Comparison of ENCODE assay signal across 1 cellular context in the genomic region with DNA sequence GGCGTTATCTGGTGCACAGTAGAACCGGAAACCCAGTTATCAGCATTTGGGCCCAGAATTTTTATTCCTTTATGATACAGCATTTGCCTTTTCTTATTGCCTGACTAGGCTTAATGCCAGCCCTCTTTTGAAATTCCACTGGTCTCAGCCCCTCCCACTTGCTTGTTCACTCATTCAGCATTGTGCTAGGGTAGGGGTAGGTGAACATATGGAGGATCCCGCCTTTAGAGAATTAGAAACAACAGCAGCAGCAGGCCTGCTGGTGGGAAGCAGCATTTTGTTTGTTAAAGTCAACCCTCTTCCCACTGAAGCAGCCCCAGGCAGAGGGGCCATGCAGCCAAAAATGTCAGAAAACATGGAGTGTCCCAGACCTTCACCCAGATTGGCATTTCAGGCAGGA.
TF ChIP-seq lines count a peak whose summit lies in the region.

No MANE protein-coding gene starts in this region.

TF ChIP-seq in GM23338, 12 proteins besides CTCF, POLR2A, EP300 and RAD21 (continued from another document):
- TF ChIP-seq, protein P1, sequence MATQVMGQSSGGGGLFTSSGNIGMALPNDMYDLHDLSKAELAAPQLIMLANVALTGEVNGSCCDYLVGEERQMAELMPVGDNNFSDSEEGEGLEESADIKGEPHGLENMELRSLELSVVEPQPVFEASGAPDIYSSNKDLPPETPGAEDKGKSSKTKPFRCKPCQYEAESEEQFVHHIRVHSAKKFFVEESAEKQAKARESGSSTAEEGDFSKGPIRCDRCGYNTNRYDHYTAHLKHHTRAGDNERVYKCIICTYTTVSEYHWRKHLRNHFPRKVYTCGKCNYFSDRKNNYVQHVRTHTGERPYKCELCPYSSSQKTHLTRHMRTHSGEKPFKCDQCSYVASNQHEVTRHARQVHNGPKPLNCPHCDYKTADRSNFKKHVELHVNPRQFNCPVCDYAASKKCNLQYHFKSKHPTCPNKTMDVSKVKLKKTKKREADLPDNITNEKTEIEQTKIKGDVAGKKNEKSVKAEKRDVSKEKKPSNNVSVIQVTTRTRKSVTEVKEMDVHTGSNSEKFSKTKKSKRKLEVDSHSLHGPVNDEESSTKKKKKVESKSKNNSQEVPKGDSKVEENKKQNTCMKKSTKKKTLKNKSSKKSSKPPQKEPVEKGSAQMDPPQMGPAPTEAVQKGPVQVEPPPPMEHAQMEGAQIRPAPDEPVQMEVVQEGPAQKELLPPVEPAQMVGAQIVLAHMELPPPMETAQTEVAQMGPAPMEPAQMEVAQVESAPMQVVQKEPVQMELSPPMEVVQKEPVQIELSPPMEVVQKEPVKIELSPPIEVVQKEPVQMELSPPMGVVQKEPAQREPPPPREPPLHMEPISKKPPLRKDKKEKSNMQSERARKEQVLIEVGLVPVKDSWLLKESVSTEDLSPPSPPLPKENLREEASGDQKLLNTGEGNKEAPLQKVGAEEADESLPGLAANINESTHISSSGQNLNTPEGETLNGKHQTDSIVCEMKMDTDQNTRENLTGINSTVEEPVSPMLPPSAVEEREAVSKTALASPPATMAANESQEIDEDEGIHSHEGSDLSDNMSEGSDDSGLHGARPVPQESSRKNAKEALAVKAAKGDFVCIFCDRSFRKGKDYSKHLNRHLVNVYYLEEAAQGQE (IDR thresholded peaks at IDR 0.05; ENCODE audit: unreplicated experiment): no peak
- no peak for TF ChIP-seq CREB1 (CRISPR knock-in tag; IDR thresholded peaks at IDR 0.05; ENCODE audit: low read depth)
- no peak for TF ChIP-seq NANOG (IDR thresholded peaks at IDR 0.05; ENCODE audit: borderline replicate concordance)
- TF ChIP-seq, protein P2, sequence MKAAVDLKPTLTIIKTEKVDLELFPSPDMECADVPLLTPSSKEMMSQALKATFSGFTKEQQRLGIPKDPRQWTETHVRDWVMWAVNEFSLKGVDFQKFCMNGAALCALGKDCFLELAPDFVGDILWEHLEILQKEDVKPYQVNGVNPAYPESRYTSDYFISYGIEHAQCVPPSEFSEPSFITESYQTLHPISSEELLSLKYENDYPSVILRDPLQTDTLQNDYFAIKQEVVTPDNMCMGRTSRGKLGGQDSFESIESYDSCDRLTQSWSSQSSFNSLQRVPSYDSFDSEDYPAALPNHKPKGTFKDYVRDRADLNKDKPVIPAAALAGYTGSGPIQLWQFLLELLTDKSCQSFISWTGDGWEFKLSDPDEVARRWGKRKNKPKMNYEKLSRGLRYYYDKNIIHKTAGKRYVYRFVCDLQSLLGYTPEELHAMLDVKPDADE (IDR thresholded peaks at IDR 0.05): no peak
- TF ChIP-seq POLR2AphosphoS5 (IDR thresholded peaks at IDR 0.05; ENCODE audit: low read depth): no peak
- TF ChIP-seq, protein P3, sequence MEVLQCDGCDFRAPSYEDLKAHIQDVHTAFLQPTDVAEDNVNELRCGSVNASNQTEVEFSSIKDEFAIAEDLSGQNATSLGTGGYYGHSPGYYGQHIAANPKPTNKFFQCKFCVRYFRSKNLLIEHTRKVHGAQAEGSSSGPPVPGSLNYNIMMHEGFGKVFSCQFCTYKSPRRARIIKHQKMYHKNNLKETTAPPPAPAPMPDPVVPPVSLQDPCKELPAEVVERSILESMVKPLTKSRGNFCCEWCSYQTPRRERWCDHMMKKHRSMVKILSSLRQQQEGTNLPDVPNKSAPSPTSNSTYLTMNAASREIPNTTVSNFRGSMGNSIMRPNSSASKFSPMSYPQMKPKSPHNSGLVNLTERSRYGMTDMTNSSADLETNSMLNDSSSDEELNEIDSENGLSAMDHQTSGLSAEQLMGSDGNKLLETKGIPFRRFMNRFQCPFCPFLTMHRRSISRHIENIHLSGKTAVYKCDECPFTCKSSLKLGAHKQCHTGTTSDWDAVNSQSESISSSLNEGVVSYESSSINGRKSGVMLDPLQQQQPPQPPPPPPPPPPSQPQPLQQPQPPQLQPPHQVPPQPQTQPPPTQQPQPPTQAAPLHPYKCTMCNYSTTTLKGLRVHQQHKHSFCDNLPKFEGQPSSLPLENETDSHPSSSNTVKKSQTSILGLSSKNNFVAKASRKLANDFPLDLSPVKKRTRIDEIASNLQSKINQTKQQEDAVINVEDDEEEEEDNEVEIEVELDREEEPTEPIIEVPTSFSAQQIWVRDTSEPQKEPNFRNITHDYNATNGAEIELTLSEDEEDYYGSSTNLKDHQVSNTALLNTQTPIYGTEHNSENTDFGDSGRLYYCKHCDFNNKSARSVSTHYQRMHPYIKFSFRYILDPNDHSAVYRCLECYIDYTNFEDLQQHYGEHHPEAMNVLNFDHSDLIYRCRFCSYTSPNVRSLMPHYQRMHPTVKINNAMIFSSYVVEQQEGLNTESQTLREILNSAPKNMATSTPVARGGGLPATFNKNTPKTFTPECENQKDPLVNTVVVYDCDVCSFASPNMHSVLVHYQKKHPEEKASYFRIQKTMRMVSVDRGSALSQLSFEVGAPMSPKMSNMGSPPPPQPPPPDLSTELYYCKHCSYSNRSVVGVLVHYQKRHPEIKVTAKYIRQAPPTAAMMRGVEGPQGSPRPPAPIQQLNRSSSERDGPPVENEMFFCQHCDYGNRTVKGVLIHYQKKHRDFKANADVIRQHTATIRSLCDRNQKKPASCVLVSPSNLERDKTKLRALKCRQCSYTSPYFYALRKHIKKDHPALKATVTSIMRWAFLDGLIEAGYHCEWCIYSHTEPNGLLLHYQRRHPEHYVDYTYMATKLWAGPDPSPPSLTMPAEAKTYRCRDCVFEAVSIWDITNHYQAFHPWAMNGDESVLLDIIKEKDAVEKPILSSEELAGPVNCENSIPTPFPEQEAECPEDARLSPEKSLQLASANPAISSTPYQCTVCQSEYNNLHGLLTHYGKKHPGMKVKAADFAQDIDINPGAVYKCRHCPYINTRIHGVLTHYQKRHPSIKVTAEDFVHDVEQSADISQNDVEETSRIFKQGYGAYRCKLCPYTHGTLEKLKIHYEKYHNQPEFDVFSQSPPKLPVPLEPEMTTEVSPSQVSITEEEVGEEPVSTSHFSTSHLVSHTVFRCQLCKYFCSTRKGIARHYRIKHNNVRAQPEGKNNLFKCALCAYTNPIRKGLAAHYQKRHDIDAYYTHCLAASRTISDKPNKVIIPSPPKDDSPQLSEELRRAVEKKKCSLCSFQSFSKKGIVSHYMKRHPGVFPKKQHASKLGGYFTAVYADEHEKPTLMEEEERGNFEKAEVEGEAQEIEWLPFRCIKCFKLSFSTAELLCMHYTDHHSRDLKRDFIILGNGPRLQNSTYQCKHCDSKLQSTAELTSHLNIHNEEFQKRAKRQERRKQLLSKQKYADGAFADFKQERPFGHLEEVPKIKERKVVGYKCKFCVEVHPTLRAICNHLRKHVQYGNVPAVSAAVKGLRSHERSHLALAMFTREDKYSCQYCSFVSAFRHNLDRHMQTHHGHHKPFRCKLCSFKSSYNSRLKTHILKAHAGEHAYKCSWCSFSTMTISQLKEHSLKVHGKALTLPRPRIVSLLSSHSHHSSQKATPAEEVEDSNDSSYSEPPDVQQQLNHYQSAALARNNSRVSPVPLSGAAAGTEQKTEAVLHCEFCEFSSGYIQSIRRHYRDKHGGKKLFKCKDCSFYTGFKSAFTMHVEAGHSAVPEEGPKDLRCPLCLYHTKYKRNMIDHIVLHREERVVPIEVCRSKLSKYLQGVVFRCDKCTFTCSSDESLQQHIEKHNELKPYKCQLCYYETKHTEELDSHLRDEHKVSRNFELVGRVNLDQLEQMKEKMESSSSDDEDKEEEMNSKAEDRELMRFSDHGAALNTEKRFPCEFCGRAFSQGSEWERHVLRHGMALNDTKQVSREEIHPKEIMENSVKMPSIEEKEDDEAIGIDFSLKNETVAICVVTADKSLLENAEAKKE (CRISPR knock-in tag; IDR thresholded peaks at IDR 0.05): no peak
- no peak for TF ChIP-seq ZNF114 (CRISPR knock-in tag; IDR thresholded peaks at IDR 0.05)
- no peak for TF ChIP-seq EZH2 (IDR thresholded peaks at IDR 0.05; ENCODE audit: low read depth, unreplicated experiment)
